11 cellular contexts compared by ENCODE assay signal in the genomic region with DNA sequence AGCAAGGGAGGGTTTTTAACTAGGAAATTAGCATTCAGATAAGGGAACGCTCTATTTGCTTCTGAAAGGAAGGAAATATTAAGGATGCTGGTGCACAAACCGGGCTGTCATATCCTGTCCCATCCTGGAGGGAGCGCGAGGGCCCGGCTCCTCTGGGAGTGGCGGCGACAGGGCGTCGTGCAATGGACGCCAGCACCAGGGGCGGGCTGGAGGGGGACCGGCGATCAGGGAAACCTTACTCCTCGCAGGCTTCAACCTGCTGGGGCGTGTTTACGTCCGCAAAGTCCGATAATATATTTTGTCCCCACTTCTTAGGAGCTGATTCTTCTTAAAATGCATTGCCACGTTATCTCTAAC.
DNase-seq lines count a peak whose midpoint lies in the region; ATAC-seq, FAIRE-seq and TF ChIP-seq lines count a peak whose summit lies in the region.
"Had no signal": no experiment of that assay in that cellular context is flagged by ENCODE, and none has a peak within 500 bp of the region (broad histone marks: within the 10 kb centered on the region; RNA-seq: fewer than 3 reads in every experiment).

No MANE protein-coding gene starts in this region.

- intact Hi-C loops in left ventricle myocardium superior (cut with micrococcal nuclease), result no loop called here
- intact Hi-C loops in Right ventricle myocardium inferior (cut with DNase I), result no loop called here
- intact Hi-C loops in GM12878 (cut with micrococcal nuclease; ENCODE audit: unreplicated experiment), result loop anchor here (5.0 to 10.0 kb wide), 4 partner anchors 108 to 411 kb away; a partner anchor contains a TSS
- intact Hi-C loops in left lung (cut with DNase I), result no loop called here
- intact Hi-C loops in posterior cingulate gyrus (cut with DNase I), result no loop called here

- H3K4me1 Mint-ChIP-seq in type B pancreatic cell (ENCODE audit: unreplicated experiment), result peaks cover 11% of the 10 kb centered on the region

- H2BK120ac ChIP-seq in mesenchymal stem cell (ENCODE audit: low read depth, low read length), result no peak overlapping the region

- H3K79me2 ChIP-seq in GM12878 (ENCODE audit: control insufficient read depth, insufficient read depth, low read length), result no peaks in the 10 kb centered on the region

- H3K9ac ChIP-seq in GM12878 (ENCODE audit: control insufficient read depth, insufficient read depth, low read length) (no peak overlapping the region), mesenchymal stem cell (ENCODE audit: low read length) (no peak overlapping the region)

- H3K14ac ChIP-seq in mesenchymal stem cell (ENCODE audit: low read length in 2 of 2), result no peak overlapping the region

- H3K4ac ChIP-seq in mesenchymal stem cell (ENCODE audit: low read depth in 1 of 2, low read length in 2 of 2), result no peak overlapping the region

- in situ Hi-C loops in GM12878 (cut with MboI), result no loop called here

- H3K4me2 ChIP-seq in GM12878 (ENCODE audit: control insufficient read depth, insufficient read depth) (peak overlapping the region; percentile 94), mesenchymal stem cell (ENCODE audit: low read length, poor library complexity, severe bottlenecking) (no peak overlapping the region)

- H3K27ac ChIP-seq in GM12878 (ENCODE audit: control insufficient read depth, insufficient read depth), result no peak overlapping the region
- H3K27ac ChIP-seq in left lung, result no peak overlapping the region
- no peak overlapping the region for H3K27ac ChIP-seq in mesenchymal stem cell (ENCODE audit: low read length, poor library complexity, severe bottlenecking)
- H3K27ac ChIP-seq: epithelial cell of prostate, Peyer's patch had no signal

- peak overlapping the region in 1 of 2 experiments; percentile 23 for H3K23ac ChIP-seq in mesenchymal stem cell (ENCODE audit: low read length in 2 of 2)

- H3K4me3 Mint-ChIP-seq in type B pancreatic cell, result peak overlapping the region; percentile 83

- POLR2A ChIA-PET in GM12878 (lab: Charles Lee), result no interaction called here

- no peak overlapping the region for H2BK15ac ChIP-seq in mesenchymal stem cell (ENCODE audit: low read depth, poor library complexity, severe bottlenecking)

- no TSS peak for BruUV-seq in GM12878 (replicated peaks; lab: Mats Ljungman, UMichigan)

- TF ChIP-seq CTCF in GM12878 (IDR thresholded peaks at IDR 0.05 in 2 of 3, conservative IDR thresholded peaks at IDR 0.05 in 1 of 3; ENCODE audit: control insufficient read depth in 2 of 3, extremely low read depth in 1 of 3, insufficient read depth in 1 of 3, low read depth in 3 of 3, low read length in 3 of 3) (peak in 1 of 3 experiments; percentile 3; a peak in 1 of 6 replicates), left lung (IDR thresholded peaks at IDR 0.05) (no peak), type B pancreatic cell (conservative IDR thresholded peaks at IDR 0.05) (peak; percentile 47)

- no peak overlapping the region for H3K18ac ChIP-seq in mesenchymal stem cell (ENCODE audit: low read depth in 1 of 2, low read length in 2 of 2)

- H3K36me3 ChIP-seq in GM12878 (ENCODE audit: control insufficient read depth in 2 of 2, insufficient read depth in 2 of 2, low read length in 1 of 2) (no peaks in the 10 kb centered on the region), left lung (no peaks in the 10 kb centered on the region), mesenchymal stem cell (ENCODE audit: control insufficient read depth in 1 of 2, insufficient read depth in 2 of 2, low read depth in 1 of 2, low read length in 2 of 2) (no peaks in the 10 kb centered on the region)
- H3K36me3 ChIP-seq: Peyer's patch had no signal

- no peak overlapping the region for H2BK12ac ChIP-seq in mesenchymal stem cell (ENCODE audit: low read length in 2 of 2)

- 16% methylated on average over 19 of the region's 19 CpGs for WGBS in GM12878 (ENCODE audit: insufficient coverage, insufficient replicate concordance, low lambda C conversion rate, missing lambda C conversion rate)
- 10% methylated on average over 19 of the region's 19 CpGs for whole genome bisulfite sequencing in mesenchymal stem cell

- H3K9me3 Mint-ChIP-seq in type B pancreatic cell, result peaks cover 5% of the 10 kb centered on the region

- SMC1A ChIA-PET in GM12878 (lab: Charles Lee; ENCODE audit: uncharacterized antibody, unreplicated experiment), result interaction anchor here (0.6 to 1.2 kb wide), 3 partner anchors 12 to 86 kb away, joined by 3 to 4 read pairs (median 3); no protein-coding TSS in a partner anchor

- no peaks in the 10 kb centered on the region for H3K36me3 Mint-ChIP-seq in type B pancreatic cell

- no peak overlapping the region for H2AK5ac ChIP-seq in mesenchymal stem cell (ENCODE audit: low read length, severe bottlenecking)

- RAD21 ChIA-PET in GM12878 (lab: Charles Lee; ENCODE audit: unreplicated experiment), result interaction anchor here (0.9 to 2.0 kb wide), 4 partner anchors 9 to 105 kb away, joined by 3 to 7 read pairs (median 5); no protein-coding TSS in a partner anchor

- no peak overlapping the region for H3K27ac Mint-ChIP-seq in type B pancreatic cell

- 0 out of 4 replicates have a peak, but pooled peaks cover 0 to 4% of the 10 kb centered on the region in 2 experiments for H3K27me3 ChIP-seq in GM12878 (replicated peaks in 1 of 2; ENCODE audit: control insufficient read depth in 2 of 2, insufficient read depth in 2 of 2, low read length in 1 of 2)
- H3K27me3 ChIP-seq in left lung, result peaks cover 40 to 82% of the 10 kb centered on the region in 2 donors
- H3K27me3 ChIP-seq in mesenchymal stem cell (ENCODE audit: control insufficient read depth in 1 of 2, insufficient read depth in 1 of 2, low read length in 2 of 2), result peaks cover 41 to 67% of the 10 kb centered on the region in 2 experiments

- H4K91ac ChIP-seq in mesenchymal stem cell (ENCODE audit: low read length), result no peak overlapping the region

- no peak for FAIRE-seq in GM12878 (lab: Jason Lieb, UNC)

- no peak overlapping the region for H2BK5ac ChIP-seq in mesenchymal stem cell (ENCODE audit: low read depth, low read length, poor library complexity, severe bottlenecking)

- H3K4me1 ChIP-seq in GM12878 (ENCODE audit: control insufficient read depth, insufficient read depth, low read length) (peaks cover 8% of the 10 kb centered on the region), left lung (peaks cover 16% of the 10 kb centered on the region in 2 donors), mesenchymal stem cell (ENCODE audit: control insufficient read depth, insufficient read depth, low read depth, low read length) (peaks cover 7% of the 10 kb centered on the region)
- H3K4me1 ChIP-seq: Caco-2 had no signal

- H4K8ac ChIP-seq in mesenchymal stem cell (ENCODE audit: low read length), result no peak overlapping the region

- H3K4me3 ChIP-seq in GM12878 (peak overlapping the region; percentile 61), left lung (peak overlapping the region in 1 of 2 donors; percentile 18), mesenchymal stem cell (ENCODE audit: insufficient read depth in 1 of 2, low read depth in 1 of 2, low read length in 2 of 2) (peak overlapping the region in 1 of 2 experiments; percentile 68)

- TF ChIP-seq RAD21 in GM12878 (IDR thresholded peaks at IDR 0.05; ENCODE audit: insufficient read depth, low read depth, low read length), result no peak; the same call in 1 of the 2 replicates

- H2AFZ ChIP-seq in GM12878 (ENCODE audit: control insufficient read depth, low read depth, low read length), result peak overlapping the region; percentile 85
- H2AFZ ChIP-seq in mesenchymal stem cell (ENCODE audit: low read depth, low read length), result no peak overlapping the region

- H4K20me1 ChIP-seq in GM12878 (ENCODE audit: control insufficient read depth, insufficient read depth), result no peaks in the 10 kb centered on the region

- no peak for DNase-seq in left ventricle myocardium superior
- DNase-seq in Right ventricle myocardium inferior (ENCODE audit: missing footprints), result no peak
- no peak for DNase-seq in GM12878 (ENCODE audit: low read depth, low spot score)
- DNase-seq in left lung, result no peak
- DNase-seq in type B pancreatic cell (ENCODE audit: extremely low spot score, unreplicated experiment), result no peak
- DNase-seq in mesenchymal stem cell, result no peak
- DNase-seq in amniotic stem cell (lab: John Stamatoyannopoulos, UW), result no peak
- DNase-seq in posterior cingulate gyrus, result no peak
- DNase-seq: Caco-2, Peyer's patch had no signal

- peak; percentile 19 for ATAC-seq in left ventricle myocardium superior
- ATAC-seq in Right ventricle myocardium inferior, result no peak
- ATAC-seq in GM12878, result peak; percentile 37
- peak; percentile 29 for ATAC-seq in left lung

- CTCF ChIA-PET in GM12878 (lab: Yijun Ruan, JAX), result interaction anchor here (0.8 to 2.2 kb wide), 3 partner anchors 88 to 413 kb away, joined by 3 to 5 read pairs (median 5); no protein-coding TSS in a partner anchor

- no peak for TF ChIP-seq POLR2A in GM12878 (IDR thresholded peaks at IDR 0.05; ENCODE audit: low read depth, low read length)

- H3K79me1 ChIP-seq in mesenchymal stem cell (replicated peaks; ENCODE audit: low read length, poor library complexity, severe bottlenecking), result no peaks in the 10 kb centered on the region

- peaks cover 87% of the 10 kb centered on the region for H3K27me3 Mint-ChIP-seq in type B pancreatic cell

- no peak for TF ChIP-seq EP300 in GM12878 (IDR thresholded peaks at IDR 0.05; ENCODE audit: borderline replicate concordance in 1 of 2, control insufficient read depth in 1 of 2, low read depth in 2 of 2, low read length in 2 of 2)

- no peaks in the 10 kb centered on the region for H3K9me3 ChIP-seq in GM12878 (replicated peaks; ENCODE audit: control insufficient read depth, insufficient read depth, low read length)
- H3K9me3 ChIP-seq in left lung, result no peaks in the 10 kb centered on the region
- no peaks in the 10 kb centered on the region for H3K9me3 ChIP-seq in mesenchymal stem cell (ENCODE audit: control insufficient read depth, low read length)
- H3K9me3 ChIP-seq: Caco-2, Peyer's patch had no signal

TF ChIP-seq in GM12878, 131 proteins besides CTCF, POLR2A, EP300 and RAD21:
- TF ChIP-seq, protein P1, sequence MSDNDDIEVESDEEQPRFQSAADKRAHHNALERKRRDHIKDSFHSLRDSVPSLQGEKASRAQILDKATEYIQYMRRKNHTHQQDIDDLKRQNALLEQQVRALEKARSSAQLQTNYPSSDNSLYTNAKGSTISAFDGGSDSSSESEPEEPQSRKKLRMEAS (IDR thresholded peaks at IDR 0.05; ENCODE audit: low read depth, low read length), result no peak
- no peak for TF ChIP-seq SREBF1 (IDR thresholded peaks at IDR 0.05; ENCODE audit: low read length)
- TF ChIP-seq POLR2AphosphoS2 (IDR thresholded peaks at IDR 0.05; ENCODE audit: low read depth, low read length), result no peak
- TF ChIP-seq ASH2L (IDR thresholded peaks at IDR 0.05; ENCODE audit: borderline replicate concordance, low read depth), result no peak
- no peak for TF ChIP-seq GATAD2B (conservative IDR thresholded peaks at IDR 0.05; ENCODE audit: low read depth)
